Comparison of ENCODE assay signal across 12 cellular contexts in genomic region chr2:42249887-42250286, GRCh38.
DNase-seq lines count a peak whose midpoint lies in the region; FAIRE-seq and TF ChIP-seq lines count a peak whose summit lies in the region.
"Had no signal": no experiment of that assay in that cellular context is flagged by ENCODE, and none has a peak within 500 bp of the region (broad histone marks: within the 10 kb centered on the region; RNA-seq: fewer than 3 reads in every experiment).

No MANE protein-coding gene starts in this region.

- CTCF ChIA-PET in Calu3 (lab: Charles Lee) = interaction anchor here (1.0 to 1.3 kb wide), 2 partner anchors 10 to 117 kb away, joined by 6 to 7 read pairs; no protein-coding TSS in a partner anchor

- no peak overlapping the region for H3K4me3 ChIP-seq in mesendoderm (ENCODE audit: low read length)
- H3K4me3 ChIP-seq in Karpas-422 (ENCODE audit: low read length) = no peak overlapping the region

- no TSS peak for BruUV-seq in Calu3 (replicated peaks; lab: Mats Ljungman, UMichigan)

- no peak for TF ChIP-seq POLR2A in GM12891 (IDR thresholded peaks at IDR 0.05; ENCODE audit: low read depth, low read length)

- peaks cover 24% of the 10 kb centered on the region for H3K4me1 Mint-ChIP-seq in Calu3 (ENCODE audit: low read depth, unreplicated experiment)

- TF ChIP-seq CTCF in Calu3 (IDR thresholded peaks at IDR 0.05; ENCODE audit: unreplicated experiment) = no peak

- no peaks in the 10 kb centered on the region for H4K20me1 ChIP-seq in Karpas-422 (ENCODE audit: insufficient read depth, low read depth, low read length)

- intact Hi-C loops in Calu3 (cut with micrococcal nuclease; ENCODE audit: unreplicated experiment) = no loop called here

- no peak overlapping the region for H2AK5ac ChIP-seq in mesendoderm (ENCODE audit: low read length)

- no peaks in the 10 kb centered on the region for H3K36me3 Mint-ChIP-seq in Calu3 (ENCODE audit: insufficient read depth, unreplicated experiment)

- H3K79me1 ChIP-seq in mesendoderm (ENCODE audit: low read length) = peaks cover 2% of the 10 kb centered on the region

- H4K8ac ChIP-seq in mesendoderm (ENCODE audit: low read depth, low read length) = no peak overlapping the region

- H3K27me3 Mint-ChIP-seq in Calu3 (ENCODE audit: unreplicated experiment) = no peaks in the 10 kb centered on the region
- H3K27me3 Mint-ChIP-seq: activated naive CD4-positive, alpha-beta T cell treated with anti-CD3 and anti-CD28 coated beads, Interleukin-2, amount 50 U/mL, for 24 hours had no signal

- no peaks in the 10 kb centered on the region for H3K36me3 ChIP-seq in mesendoderm (ENCODE audit: control insufficient read depth, insufficient read depth, low read length)
- H3K36me3 ChIP-seq in Karpas-422 (ENCODE audit: insufficient read depth, low read length) = peaks cover 8% of the 10 kb centered on the region; the same call in 1 of the 2 replicates

- no peak overlapping the region for H3K23ac ChIP-seq in mesendoderm (ENCODE audit: low read length)

- H3K4ac ChIP-seq in mesendoderm (ENCODE audit: low read depth, low read length) = no peak overlapping the region

- FAIRE-seq in GM12891 (lab: Jason Lieb, UNC) = no peak

- H3K27ac Mint-ChIP-seq in Calu3 (ENCODE audit: unreplicated experiment) = no peak overlapping the region
- H3K27ac Mint-ChIP-seq: activated naive CD4-positive, alpha-beta T cell treated with anti-CD3 and anti-CD28 coated beads, Interleukin-2, amount 50 U/mL, for 24 hours had no signal

- H3K27ac ChIP-seq in mesendoderm (ENCODE audit: low read depth, low read length) = no peak overlapping the region
- no peak overlapping the region for H3K27ac ChIP-seq in Karpas-422 (ENCODE audit: low read length)

- H3K9ac ChIP-seq in mesendoderm (ENCODE audit: low read length) (no peak overlapping the region), Karpas-422 (ENCODE audit: low read length) (no peak overlapping the region)

- H3K27me3 ChIP-seq in mesendoderm (ENCODE audit: insufficient read depth, low read length, poor library complexity) = no peaks in the 10 kb centered on the region
- H3K27me3 ChIP-seq in Karpas-422 (ENCODE audit: low read length) = no peaks in the 10 kb centered on the region

- H3K4me1 ChIP-seq in mesendoderm (ENCODE audit: control insufficient read depth, low read depth, low read length) (no peaks in the 10 kb centered on the region), Karpas-422 (ENCODE audit: low read length) (peaks cover 5% of the 10 kb centered on the region)
- H3K4me1 ChIP-seq: Caco-2 had no signal

- no peak overlapping the region for H2BK5ac ChIP-seq in mesendoderm (ENCODE audit: low read length)

- H3K79me2 ChIP-seq in mesendoderm (ENCODE audit: control insufficient read depth, insufficient read depth, low read length) (no peaks in the 10 kb centered on the region), Karpas-422 (ENCODE audit: low read length) (peaks cover 85% of the 10 kb centered on the region)

- no peak overlapping the region for H4K5ac ChIP-seq in mesendoderm (ENCODE audit: low read length)

- WGBS in mesendoderm (ENCODE audit: extremely low coverage, insufficient coverage, low lambda C conversion rate) = no CpG with 5 or more reads among the region's 3 CpGs

- no peak overlapping the region for H3K18ac ChIP-seq in mesendoderm (ENCODE audit: low read length)

- peak overlapping the region; percentile 14 for H3K4me3 Mint-ChIP-seq in Calu3 (ENCODE audit: low read depth, unreplicated experiment)
- H3K4me3 Mint-ChIP-seq: activated naive CD4-positive, alpha-beta T cell treated with anti-CD3 and anti-CD28 coated beads, Interleukin-2, amount 50 U/mL, for 24 hours had no signal

- no peak overlapping the region for H3K56ac ChIP-seq in mesendoderm (ENCODE audit: low read length)

- no peaks in the 10 kb centered on the region for H3K9me2 ChIP-seq in Karpas-422 (replicated peaks; ENCODE audit: insufficient read depth, low read length)

- H2BK120ac ChIP-seq in mesendoderm (ENCODE audit: low read depth, low read length) = no peak overlapping the region

- H2AFZ ChIP-seq in Karpas-422 (ENCODE audit: low read length) = no peak overlapping the region

- DNase-seq in Calu3 = peak; percentile 51
- DNase-seq in NCI-H2029 (lab: John Stamatoyannopoulos, UW) = peak; percentile 82
- peak; percentile 42 for DNase-seq in astrocyte of the hippocampus (ENCODE audit: low read depth, low spot score)
- DNase-seq in mesendoderm = peak; percentile 11
- no peak for DNase-seq in HuH-7.5 (ENCODE audit: low spot score)
- DNase-seq in occipital lobe (lab: John Stamatoyannopoulos, UW) = no peak
- DNase-seq in Karpas-422 = no peak
- DNase-seq in GM12891 (ENCODE audit: insufficient read length, low spot score) = no peak
- DNase-seq: Caco-2, NCI-H1048, T-helper 9 cell had no signal

- no peaks in the 10 kb centered on the region for H3K9me3 ChIP-seq in Karpas-422 (ENCODE audit: low read length)
- H3K9me3 ChIP-seq: Caco-2 had no signal

- H3K9me3 Mint-ChIP-seq in Calu3 (ENCODE audit: low read depth, unreplicated experiment) = no peaks in the 10 kb centered on the region
- H3K9me3 Mint-ChIP-seq: activated naive CD4-positive, alpha-beta T cell treated with anti-CD3 and anti-CD28 coated beads, Interleukin-2, amount 50 U/mL, for 24 hours had no signal

- no peak overlapping the region for H2BK15ac ChIP-seq in mesendoderm (replicated peaks; ENCODE audit: low read depth)

- no peak overlapping the region for H3K4me2 ChIP-seq in mesendoderm (ENCODE audit: low read length)
- no peak overlapping the region for H3K4me2 ChIP-seq in Karpas-422 (ENCODE audit: low read depth, low read length, poor library complexity, severe bottlenecking)

TF ChIP-seq in GM12891, 5 proteins besides CTCF, POLR2A, EP300 and RAD21:
- no peak for TF ChIP-seq SPI1 (IDR thresholded peaks at IDR 0.05; ENCODE audit: low read depth, low read length)
- TF ChIP-seq TAF1 (IDR thresholded peaks at IDR 0.05; ENCODE audit: low read depth, low read length) = no peak

Comparison
In these comparisons a context has a peak if more than half of its experiments do, and no peak if none do; other contexts are left out.
1. DNase-seq: peak in Calu3 (single experiment), NCI-H2029 (single experiment), astrocyte of the hippocampus (single experiment) and mesendoderm (single experiment); none in HuH-7.5 (single experiment), occipital lobe (single experiment), Karpas-422 (single experiment) and GM12891 (single experiment).